In genomic region chr7:66844552-66845381, GRCh38 we compare ENCODE assay signal across 8 cellular contexts.
DNase-seq lines count a peak whose midpoint lies in the region; FAIRE-seq and TF ChIP-seq lines count a peak whose summit lies in the region.

No MANE protein-coding gene starts in this region.

- H3K4me3 ChIP-seq in Loucy (ENCODE audit: low read length, poor library complexity, severe bottlenecking) (peak overlapping the region; percentile 92), fibroblast of villous mesenchyme (ENCODE audit: low read depth, low read length) (peak overlapping the region; percentile 73), stomach smooth muscle (ENCODE audit: low read length in 2 of 2) (peak overlapping the region; percentile 86 to 98)

- H3K9me3 ChIP-seq in ES-I3 (ENCODE audit: control insufficient read depth, insufficient read depth, low read length) (no peaks in the 10 kb centered on the region), Loucy (ENCODE audit: insufficient read depth, low read depth, low read length) (no peaks in the 10 kb centered on the region), stomach smooth muscle (ENCODE audit: control insufficient read depth in 2 of 2, low read length in 2 of 2) (no peaks in the 10 kb centered on the region)

- no peaks in the 10 kb centered on the region for H4K20me1 ChIP-seq in Loucy (ENCODE audit: insufficient read depth, low read length, poor library complexity, severe bottlenecking)

- H3K27ac ChIP-seq in stomach smooth muscle (ENCODE audit: low read length) = peak overlapping the region; percentile 98

- H3K4me3 Mint-ChIP-seq in neural crest cell = peak overlapping the region; percentile 95

- no peaks in the 10 kb centered on the region for H3F3A ChIP-seq in Loucy (ENCODE audit: low read depth)

- TF ChIP-seq CTCF in Loucy (conservative IDR thresholded peaks at IDR 0.05; ENCODE audit: low read length) = no peak; the same call in 1 of the 2 replicates
- TF ChIP-seq CTCF in fibroblast of villous mesenchyme (IDR thresholded peaks at IDR 0.05; ENCODE audit: insufficient read depth, low read depth, low read length) = no peak
- peak; percentile 54 for TF ChIP-seq CTCF in neural crest cell (conservative IDR thresholded peaks at IDR 0.05)

- peak overlapping the region; percentile 100 for H3K27ac Mint-ChIP-seq in neural crest cell (ENCODE audit: unreplicated experiment)

- FAIRE-seq in H54 (lab: Jason Lieb, UNC) = peak; percentile 69

- H3K4me1 ChIP-seq in ES-I3 (ENCODE audit: insufficient read depth, low read length) (peaks cover 8% of the 10 kb centered on the region), Loucy (ENCODE audit: insufficient read depth, low read length, poor library complexity, severe bottlenecking) (peaks cover 16% of the 10 kb centered on the region), stomach smooth muscle (ENCODE audit: control insufficient read depth, insufficient read depth, low read length) (peaks cover 7% of the 10 kb centered on the region)

- H3K4me2 ChIP-seq in Loucy (ENCODE audit: low read depth, low read length, poor library complexity, severe bottlenecking) = peak overlapping the region; percentile 98

- no peaks in the 10 kb centered on the region for H3K9me2 ChIP-seq in Loucy (replicated peaks; ENCODE audit: low read depth, low read length)

- peaks cover 26% of the 10 kb centered on the region for H3K4me1 Mint-ChIP-seq in neural crest cell

- H3K27me3 ChIP-seq in Loucy (ENCODE audit: insufficient read depth, low read length, poor library complexity, severe bottlenecking) (no peaks in the 10 kb centered on the region), stomach smooth muscle (ENCODE audit: control insufficient read depth in 1 of 2, insufficient read depth in 2 of 2, low read length in 2 of 2) (no peaks in the 10 kb centered on the region)

- H2AFZ ChIP-seq in Loucy (ENCODE audit: low read length) = peak overlapping the region; percentile 84

- H3K79me2 ChIP-seq in Loucy (ENCODE audit: insufficient read depth, low read length) = peaks cover 11% of the 10 kb centered on the region

- no peaks in the 10 kb centered on the region for H3K36me3 Mint-ChIP-seq in neural crest cell (ENCODE audit: low read depth)

- TF ChIP-seq POLR2A in H54 (IDR thresholded peaks at IDR 0.05; ENCODE audit: low read depth, low read length) (peak; percentile 93), Raji (IDR thresholded peaks at IDR 0.05; ENCODE audit: insufficient read depth, low read depth, low read length) (peak; percentile 96)

- H3K9me3 Mint-ChIP-seq in neural crest cell = no peaks in the 10 kb centered on the region

- H3K9ac ChIP-seq in ES-I3 (ENCODE audit: low read depth, low read length) = peak overlapping the region; percentile 91
- peak overlapping the region; percentile 93 for H3K9ac ChIP-seq in Loucy (ENCODE audit: low read depth, low read length, poor library complexity, severe bottlenecking)
- H3K9ac ChIP-seq in stomach smooth muscle (ENCODE audit: low read length in 2 of 2) = peak overlapping the region; percentile 84 to 99

- H3K36me3 ChIP-seq in ES-I3 (ENCODE audit: insufficient read depth, low read length) (no peaks in the 10 kb centered on the region), Loucy (ENCODE audit: insufficient read depth, low read length) (no peaks in the 10 kb centered on the region), stomach smooth muscle (ENCODE audit: control insufficient read depth in 2 of 2, insufficient read depth in 2 of 2, low read length in 2 of 2) (no peaks in the 10 kb centered on the region)

- DNase-seq in H54 (ENCODE audit: insufficient read length, low spot score) = peak; percentile 96
- peak; percentile 96 for DNase-seq in activated gamma-delta T cell (lab: John Stamatoyannopoulos, UW)
- peak; percentile 99 for DNase-seq in fibroblast of villous mesenchyme (ENCODE audit: low read depth)
- DNase-seq in neural crest cell (ENCODE audit: low read depth, low spot score) = peak; percentile 100

- H3K27me3 Mint-ChIP-seq in neural crest cell (ENCODE audit: low read depth) = peaks cover 10% of the 10 kb centered on the region

Comparison
In these comparisons a context has a peak if more than half of its experiments do, and no peak if none do; other contexts are left out.
1. Peak in every context shown above with its lines: DNase-seq, H3K4me3 ChIP-seq and H3K27ac ChIP-seq.